ENCODE assay signal across 10 cellular contexts in genomic region chr16:50699345-50700159, GRCh38. TPM values are rescaled to one million over a fixed set of nuclear protein-coding genes. Genes with fewer than 3 reads are reported as not detected.
DNase-seq lines count a peak whose midpoint lies in the region; ATAC-seq and TF ChIP-seq lines count a peak whose summit lies in the region.
"Had no signal": no experiment of that assay in that cellular context is flagged by ENCODE, and none has a peak within 500 bp of the region (broad histone marks: within the 10 kb centered on the region; RNA-seq: fewer than 3 reads in every experiment).

No MANE protein-coding gene starts in this region.

- H4K20me1 ChIP-seq in PC-3 (ENCODE audit: low read length) = no peaks in the 10 kb centered on the region

- no peaks in the 10 kb centered on the region for H3K9me2 ChIP-seq in PC-3 (replicated peaks; ENCODE audit: low read length)

- peak overlapping the region; percentile 31 for H3K27ac Mint-ChIP-seq in activated naive CD8-positive, alpha-beta T cell treated with anti-CD3 and anti-CD28 coated beads, Interleukin-2, amount 10 ng/mL, durations not matched to agents 7 days and 5 days
- peak overlapping the region; percentile 89 to 95 for H3K27ac Mint-ChIP-seq in natural killer cell treated with Interleukin-12 subunit alpha and Interleukin-12 subunit beta and Interleukin-15 and Interleukin-18, amount 100 ng/mL, for 72 hours
- H3K27ac Mint-ChIP-seq: mesothelial cell of epicardium had no signal

- peaks cover 8% of the 10 kb centered on the region for H3K9me3 Mint-ChIP-seq in activated naive CD8-positive, alpha-beta T cell treated with anti-CD3 and anti-CD28 coated beads, Interleukin-2, amount 10 ng/mL, durations not matched to agents 7 days and 5 days
- H3K9me3 Mint-ChIP-seq in natural killer cell treated with Interleukin-12 subunit alpha and Interleukin-12 subunit beta and Interleukin-15 and Interleukin-18, amount 100 ng/mL, for 72 hours = peaks cover 2% of the 10 kb centered on the region

- no peaks in the 10 kb centered on the region for H3K36me3 ChIP-seq in PC-3 (ENCODE audit: low read depth, low read length)

- no peak overlapping the region for H2AFZ ChIP-seq in PC-3 (ENCODE audit: low read length)

- CTCF ChIA-PET in PC-3 (lab: Charles Lee) = no interaction called here

- 0 out of 2 replicates have a peak, but pooled peaks cover 3% of the 10 kb centered on the region for H3K9me3 ChIP-seq in PC-3 (ENCODE audit: low read length)

- H3K9ac ChIP-seq in PC-3 (ENCODE audit: low read length) = no peak overlapping the region

- no peak overlapping the region for H3K4me3 ChIP-seq in PC-3 (ENCODE audit: low read length)

- H3K4me3 Mint-ChIP-seq in activated naive CD8-positive, alpha-beta T cell treated with anti-CD3 and anti-CD28 coated beads, Interleukin-2, amount 10 ng/mL, durations not matched to agents 7 days and 5 days = no peak overlapping the region
- H3K4me3 Mint-ChIP-seq in natural killer cell treated with Interleukin-12 subunit alpha and Interleukin-12 subunit beta and Interleukin-15 and Interleukin-18, amount 100 ng/mL, for 72 hours = peak overlapping the region; percentile 84
- H3K4me3 Mint-ChIP-seq: mesothelial cell of epicardium had no signal

- no TSS peak for BruUV-seq in PC-3 (replicated peaks; lab: Mats Ljungman, UMichigan)

- ATAC-seq in PC-3 = no peak
- no peak for ATAC-seq in activated naive CD8-positive, alpha-beta T cell treated with anti-CD3 and anti-CD28 coated beads, Interleukin-2, amount 10 ng/mL, durations not matched to agents 7 days and 5 days (ENCODE audit: low read depth)
- peak; percentile 51 to 64 for ATAC-seq in natural killer cell treated with Interleukin-12 subunit alpha and Interleukin-12 subunit beta and Interleukin-15 and Interleukin-18, amount 100 ng/mL, for 72 hours
- ATAC-seq in GM21528 (IDR thresholded peaks at IDR 0.05; ENCODE audit: low FRiP score, unreplicated experiment) = no peak

- H3K27ac ChIP-seq in PC-3 (ENCODE audit: low read length) = no peak overlapping the region

- TF ChIP-seq CTCF in PC-3 (conservative IDR thresholded peaks at IDR 0.05; ENCODE audit: low read depth, low read length) = no peak

- POLR2A ChIA-PET in PC-3 (lab: Charles Lee; ENCODE audit: unreplicated experiment) = no interaction called here
- POLR2A ChIA-PET in activated naive CD8-positive, alpha-beta T cell treated with anti-CD3 and anti-CD28 coated beads, Interleukin-2, amount 10 ng/mL, durations not matched to agents 7 days and 5 days (lab: Charles Lee) = no interaction called here

- intact Hi-C loops in PC-3 (cut with micrococcal nuclease) = no loop called here

- H3F3A ChIP-seq in PC-3 (ENCODE audit: low read length, unreplicated experiment) = no peaks in the 10 kb centered on the region

- H3K27me3 Mint-ChIP-seq in activated naive CD8-positive, alpha-beta T cell treated with anti-CD3 and anti-CD28 coated beads, Interleukin-2, amount 10 ng/mL, durations not matched to agents 7 days and 5 days = peaks cover under 1% of the 10 kb centered on the region
- peaks cover 0 to 8% of the 10 kb centered on the region in 2 donors for H3K27me3 Mint-ChIP-seq in natural killer cell treated with Interleukin-12 subunit alpha and Interleukin-12 subunit beta and Interleukin-15 and Interleukin-18, amount 100 ng/mL, for 72 hours

- H3K79me2 ChIP-seq in PC-3 (ENCODE audit: low read length) = no peaks in the 10 kb centered on the region

- H3K4me2 ChIP-seq in PC-3 (ENCODE audit: low read length) = no peak overlapping the region

- peaks cover 15% of the 10 kb centered on the region for H3K36me3 Mint-ChIP-seq in activated naive CD8-positive, alpha-beta T cell treated with anti-CD3 and anti-CD28 coated beads, Interleukin-2, amount 10 ng/mL, durations not matched to agents 7 days and 5 days
- H3K36me3 Mint-ChIP-seq in natural killer cell treated with Interleukin-12 subunit alpha and Interleukin-12 subunit beta and Interleukin-15 and Interleukin-18, amount 100 ng/mL, for 72 hours = peaks cover 22% of the 10 kb centered on the region
- H3K36me3 Mint-ChIP-seq: mesothelial cell of epicardium had no signal

- DNase-seq in CD1c-positive myeloid dendritic cell (ENCODE audit: extremely low spot score) = peak; percentile 79
- DNase-seq in PC-3 = peak; percentile 26
- DNase-seq in activated naive CD8-positive, alpha-beta T cell treated with anti-CD3 and anti-CD28 coated beads, Interleukin-2, amount 10 ng/mL, durations not matched to agents 7 days and 5 days = no peak
- DNase-seq in natural killer cell treated with Interleukin-12 subunit alpha and Interleukin-12 subunit beta and Interleukin-15 and Interleukin-18, amount 100 ng/mL, for 72 hours (ENCODE audit: low spot score) = peak; percentile 67
- DNase-seq in D341Med (ENCODE audit: low spot score) = no peak
- no peak for DNase-seq in globus pallidus (ENCODE audit: low spot score)
- no peak for DNase-seq in dedifferentiated amniotic fluid mesenchymal stem cell (ENCODE audit: extremely low spot score)
- DNase-seq: NCI-H2171 had no signal

- peaks cover 31% of the 10 kb centered on the region for H3K4me1 Mint-ChIP-seq in activated naive CD8-positive, alpha-beta T cell treated with anti-CD3 and anti-CD28 coated beads, Interleukin-2, amount 10 ng/mL, durations not matched to agents 7 days and 5 days
- peaks cover 69 to 73% of the 10 kb centered on the region in 2 donors for H3K4me1 Mint-ChIP-seq in natural killer cell treated with Interleukin-12 subunit alpha and Interleukin-12 subunit beta and Interleukin-15 and Interleukin-18, amount 100 ng/mL, for 72 hours (ENCODE audit: low read depth in 2 of 2)

- no peaks in the 10 kb centered on the region for H3K4me1 ChIP-seq in PC-3 (ENCODE audit: insufficient read depth, low read length)

- no peaks in the 10 kb centered on the region for H3K27me3 ChIP-seq in PC-3 (ENCODE audit: low read length)

RNA-seq across cellular contexts. Expression of gene NOD2, which starts 6.1 kb away (rescaled TPM):
- 0.07 TPM in 1 of 2 replicates, not detected in the other for total RNA-seq in PC-3 (2014; rRNA removed)
- 1 to 10 TPM; 2.8 to 3.5 TPM for total RNA-seq in activated naive CD8-positive, alpha-beta T cell treated with anti-CD3 and anti-CD28 coated beads, Interleukin-2, amount 10 ng/mL, durations not matched to agents 7 days and 5 days
- 10 to 100 TPM in 1 of 2 donors, 1 to 10 TPM in 1; 3.7 to 11.2 TPM for total RNA-seq in natural killer cell treated with Interleukin-12 subunit alpha and Interleukin-12 subunit beta and Interleukin-15 and Interleukin-18, amount 100 ng/mL, for 72 hours

RNA-seq across cellular contexts. Expression of gene SNX20, which starts 18.4 kb away (rescaled TPM):
- not detected in 2 replicates for total RNA-seq in PC-3 (2014; rRNA removed)
- total RNA-seq in activated naive CD8-positive, alpha-beta T cell treated with anti-CD3 and anti-CD28 coated beads, Interleukin-2, amount 10 ng/mL, durations not matched to agents 7 days and 5 days = 10 to 100 TPM; 70.6 to 76.3 TPM
- 10 to 100 TPM; 26.2 to 38.4 TPM for total RNA-seq in natural killer cell treated with Interleukin-12 subunit alpha and Interleukin-12 subunit beta and Interleukin-15 and Interleukin-18, amount 100 ng/mL, for 72 hours
- total RNA-seq: mesothelial cell of epicardium had no signal

RNA-seq across cellular contexts. Expression of gene CYLD, which starts 42.3 kb away (rescaled TPM):
- total RNA-seq in PC-3 (2014; rRNA removed) = 8.5 and 8.6 TPM in 2 replicates
- total RNA-seq in activated naive CD8-positive, alpha-beta T cell treated with anti-CD3 and anti-CD28 coated beads, Interleukin-2, amount 10 ng/mL, durations not matched to agents 7 days and 5 days = 100 to 1,000 TPM; 166 to 172 TPM
- total RNA-seq in natural killer cell treated with Interleukin-12 subunit alpha and Interleukin-12 subunit beta and Interleukin-15 and Interleukin-18, amount 100 ng/mL, for 72 hours = 100 to 1,000 TPM in 1 of 2 donors, 10 to 100 TPM in 1; 95.4 to 126 TPM

Comparison
In these comparisons a context has a peak if more than half of its experiments do, and no peak if none do; other contexts are left out.
1. DNase-seq: peak in CD1c-positive myeloid dendritic cell (single experiment), PC-3 (single experiment) and natural killer cell treated with Interleukin-12 subunit alpha and Interleukin-12 subunit beta and Interleukin-15 and Interleukin-18, amount 100 ng/mL, for 72 hours (single experiment); none in activated naive CD8-positive, alpha-beta T cell treated with anti-CD3 and anti-CD28 coated beads, Interleukin-2, amount 10 ng/mL, durations not matched to agents 7 days and 5 days (single experiment), D341Med (single experiment), globus pallidus (single experiment) and dedifferentiated amniotic fluid mesenchymal stem cell (single experiment).
2. ATAC-seq: peak in natural killer cell treated with Interleukin-12 subunit alpha and Interleukin-12 subunit beta and Interleukin-15 and Interleukin-18, amount 100 ng/mL, for 72 hours (2 of 2); none in PC-3 (single experiment), activated naive CD8-positive, alpha-beta T cell treated with anti-CD3 and anti-CD28 coated beads, Interleukin-2, amount 10 ng/mL, durations not matched to agents 7 days and 5 days (single experiment) and GM21528 (single experiment).
3. RNA of gene SNX20, which starts 18.4 kb away (total RNA-seq): 70.6 to 76.3 TPM in activated naive CD8-positive, alpha-beta T cell treated with anti-CD3 and anti-CD28 coated beads, Interleukin-2, amount 10 ng/mL, durations not matched to agents 7 days and 5 days and 26.2 to 38.4 TPM in natural killer cell treated with Interleukin-12 subunit alpha and Interleukin-12 subunit beta and Interleukin-15 and Interleukin-18, amount 100 ng/mL, for 72 hours; not detected in PC-3; every median in the first group is over 10 times any median in the second.
4. RNA of gene CYLD, which starts 42.3 kb away (total RNA-seq): 166 to 172 TPM in activated naive CD8-positive, alpha-beta T cell treated with anti-CD3 and anti-CD28 coated beads, Interleukin-2, amount 10 ng/mL, durations not matched to agents 7 days and 5 days and 95.4 to 126 TPM in natural killer cell treated with Interleukin-12 subunit alpha and Interleukin-12 subunit beta and Interleukin-15 and Interleukin-18, amount 100 ng/mL, for 72 hours; 8.5 to 8.6 TPM in PC-3; every median in the first group is over 10 times any median in the second.